22 cellular contexts compared by ENCODE assay signal in the genomic region with DNA sequence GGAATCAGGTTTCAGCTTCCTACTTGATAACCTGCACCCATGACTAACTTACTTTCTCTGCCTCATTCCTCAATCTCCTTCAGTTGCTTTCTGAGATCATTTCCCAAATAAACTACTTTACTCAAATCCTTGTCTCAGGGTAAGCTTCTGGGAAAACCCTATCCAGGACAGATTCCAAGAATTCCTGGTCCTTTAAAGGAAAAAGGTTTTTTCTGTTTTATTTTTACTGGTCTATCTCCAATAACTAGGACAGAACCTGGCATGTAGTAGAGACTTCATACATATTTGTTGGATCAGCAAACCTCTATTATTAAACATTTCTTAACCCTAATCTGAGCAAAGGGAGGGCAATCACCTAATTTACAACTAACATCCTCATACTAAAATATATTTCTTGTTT.
DNase-seq lines count a peak whose midpoint lies in the region; ATAC-seq and TF ChIP-seq lines count a peak whose summit lies in the region.
"Had no signal": no experiment of that assay in that cellular context is flagged by ENCODE, and none has a peak within 500 bp of the region (broad histone marks: within the 10 kb centered on the region; RNA-seq: fewer than 3 reads in every experiment).

No MANE protein-coding gene starts in this region.

- no peak overlapping the region for H3K27ac ChIP-seq in fibroblast of lung (ENCODE audit: insufficient read depth, low read length)

- no peak overlapping the region for H3K9ac ChIP-seq in fibroblast of lung (ENCODE audit: insufficient read depth, low read length)

- H3K9me3 ChIP-seq in fibroblast of lung (ENCODE audit: control insufficient read depth, insufficient read depth, low read depth, low read length) = no peaks in the 10 kb centered on the region
- H3K9me3 ChIP-seq: BE2C had no signal

- peaks cover 5 to 11% of the 10 kb centered on the region in 2 donors for H3K9me3 Mint-ChIP-seq in stimulated activated naive CD8-positive, alpha-beta T cell treated with anti-CD3 and anti-CD28 coated beads, Interleukin-15, amount 100 ng/mL, for 72 hours

- DNase-seq in EH (ENCODE audit: low read depth) = peak; percentile 48
- peak; percentile 40 for DNase-seq in astrocyte of the hippocampus (ENCODE audit: low read depth, low spot score)
- peak; percentile 14 to 76 for DNase-seq in fibroblast of lung (ENCODE audit: low read depth in 2 of 2)
- DNase-seq in myocyte (ENCODE audit: low read depth) = peak; percentile 59
- DNase-seq in inferior parietal cortex (ENCODE audit: extremely low spot score) = no peak
- no peak for DNase-seq in stimulated activated naive CD8-positive, alpha-beta T cell treated with anti-CD3 and anti-CD28 coated beads, Interleukin-15, amount 100 ng/mL, for 72 hours
- DNase-seq: 8988T; BE2C; CD4-positive, CD25-positive, alpha-beta regulatory T cell; COR-L47; DMS 273 treated with DMSO at 0.1 percent for 48 hours; GF-D8; KBM-7; NCI-H1105 treated with DMSO at 0.1 percent for 48 hours; NCI-H1694 treated with DMSO at 0.1 percent for 48 hours; NCI-H510A treated with DMSO at 0.1 percent for 48 hours; NCI-H82; OCI-M1; SHP77 treated with DMSO at 0.1 percent for 48 hours had no signal

- no peak overlapping the region for H2AFZ ChIP-seq in fibroblast of lung (ENCODE audit: low read length)

- no peaks in the 10 kb centered on the region for H3K36me3 ChIP-seq in fibroblast of lung (ENCODE audit: control insufficient read depth, insufficient read depth, low read length)
- H3K36me3 ChIP-seq: BE2C had no signal

- ATAC-seq in stimulated activated naive CD8-positive, alpha-beta T cell treated with anti-CD3 and anti-CD28 coated beads, Interleukin-15, amount 100 ng/mL, for 72 hours = no peak
- no peak for ATAC-seq in GM21360 (IDR thresholded peaks at IDR 0.05; ENCODE audit: unreplicated experiment)
- no peak for ATAC-seq in HG02623 (IDR thresholded peaks at IDR 0.05; ENCODE audit: unreplicated experiment)
- ATAC-seq: HCT116 had no signal

- no peaks in the 10 kb centered on the region for H3K4me1 Mint-ChIP-seq in stimulated activated naive CD8-positive, alpha-beta T cell treated with anti-CD3 and anti-CD28 coated beads, Interleukin-15, amount 100 ng/mL, for 72 hours
- H3K4me1 Mint-ChIP-seq: CD4-positive, CD25-positive, alpha-beta regulatory T cell had no signal

- no peaks in the 10 kb centered on the region for H3K4me1 ChIP-seq in fibroblast of lung (ENCODE audit: control insufficient read depth, extremely low read depth, insufficient read depth, low read length)

- TF ChIP-seq CTCF in fibroblast of lung (conservative IDR thresholded peaks at IDR 0.05 in 1 of 2, IDR thresholded peaks at IDR 0.05 in 1 of 2; ENCODE audit: low read depth in 1 of 2, low read length in 2 of 2) = no peak

- no peak overlapping the region for H3K4me3 Mint-ChIP-seq in stimulated activated naive CD8-positive, alpha-beta T cell treated with anti-CD3 and anti-CD28 coated beads, Interleukin-15, amount 100 ng/mL, for 72 hours
- H3K4me3 Mint-ChIP-seq: CD4-positive, CD25-positive, alpha-beta regulatory T cell had no signal

- H3K27me3 ChIP-seq in fibroblast of lung (ENCODE audit: control insufficient read depth, insufficient read depth, low read length) = no peaks in the 10 kb centered on the region
- H3K27me3 ChIP-seq: BE2C had no signal

- no peaks in the 10 kb centered on the region for H3K27me3 Mint-ChIP-seq in stimulated activated naive CD8-positive, alpha-beta T cell treated with anti-CD3 and anti-CD28 coated beads, Interleukin-15, amount 100 ng/mL, for 72 hours
- H3K27me3 Mint-ChIP-seq: CD4-positive, CD25-positive, alpha-beta regulatory T cell had no signal

- no peak overlapping the region for H3K4me2 ChIP-seq in fibroblast of lung (ENCODE audit: extremely low read depth, insufficient read depth, low read length)

- no peaks in the 10 kb centered on the region for H3K79me2 ChIP-seq in fibroblast of lung (ENCODE audit: control insufficient read depth, insufficient read depth, low read length)

- no peak overlapping the region for H3K27ac Mint-ChIP-seq in stimulated activated naive CD8-positive, alpha-beta T cell treated with anti-CD3 and anti-CD28 coated beads, Interleukin-15, amount 100 ng/mL, for 72 hours
- H3K27ac Mint-ChIP-seq: CD4-positive, CD25-positive, alpha-beta regulatory T cell had no signal

- H3K4me3 ChIP-seq in fibroblast of lung (replicated peaks in 1 of 4; ENCODE audit: control extremely low read depth in 1 of 4, insufficient read depth in 1 of 4, low read depth in 3 of 4, low read length in 4 of 4) = no peak overlapping the region

- no peaks in the 10 kb centered on the region for H4K20me1 ChIP-seq in fibroblast of lung (ENCODE audit: control insufficient read depth, extremely low read depth, insufficient read depth, low read length)

Comparison
In these comparisons a context has a peak if more than half of its experiments do, and no peak if none do; other contexts are left out.
1. DNase-seq: peak in EH (single experiment), astrocyte of the hippocampus (single experiment), fibroblast of lung (2 of 2) and myocyte (single experiment); none in inferior parietal cortex (single experiment) and stimulated activated naive CD8-positive, alpha-beta T cell treated with anti-CD3 and anti-CD28 coated beads, Interleukin-15, amount 100 ng/mL, for 72 hours (0 of 2).